Comparison of ENCODE assay signal across 1 cellular context in genomic region chr2:9555338-9556120, GRCh38.
A peak's percentile ranks its signal among the peaks of the same experiment; 100 is the strongest.
TF ChIP-seq lines count a peak whose summit lies in the region.

TSS of gene ADAM17 (minus strand) at chr2:9555830. CDS start at chr2:9555605, 225 bp downstream.

TF ChIP-seq in HepG2, 621 proteins besides CTCF, POLR2A, EP300 and RAD21 (continued from another document and continues in another):
- TF ChIP-seq ZNF687 (CRISPR knock-in tag; IDR thresholded peaks at IDR 0.05), result peak; percentile 100
- TF ChIP-seq JDP2 (CRISPR knock-in tag; IDR thresholded peaks at IDR 0.05; ENCODE audit: borderline replicate concordance), result no peak; the same call in 1 of the 2 replicates
- no peak for TF ChIP-seq ARID3A (IDR thresholded peaks at IDR 0.05; ENCODE audit: low read depth, low read length)
- TF ChIP-seq NCOA1 (CRISPR knock-in tag; IDR thresholded peaks at IDR 0.05), result no peak
- peak; percentile 16; the same call in 1 of the 2 replicates for TF ChIP-seq ZBTB1 (CRISPR knock-in tag; IDR thresholded peaks at IDR 0.05; ENCODE audit: borderline replicate concordance)
- peak; percentile 89 for TF ChIP-seq ZNF407 (CRISPR knock-in tag; IDR thresholded peaks at IDR 0.05; ENCODE audit: not compliant biosample characterization)
- TF ChIP-seq, protein P1, sequence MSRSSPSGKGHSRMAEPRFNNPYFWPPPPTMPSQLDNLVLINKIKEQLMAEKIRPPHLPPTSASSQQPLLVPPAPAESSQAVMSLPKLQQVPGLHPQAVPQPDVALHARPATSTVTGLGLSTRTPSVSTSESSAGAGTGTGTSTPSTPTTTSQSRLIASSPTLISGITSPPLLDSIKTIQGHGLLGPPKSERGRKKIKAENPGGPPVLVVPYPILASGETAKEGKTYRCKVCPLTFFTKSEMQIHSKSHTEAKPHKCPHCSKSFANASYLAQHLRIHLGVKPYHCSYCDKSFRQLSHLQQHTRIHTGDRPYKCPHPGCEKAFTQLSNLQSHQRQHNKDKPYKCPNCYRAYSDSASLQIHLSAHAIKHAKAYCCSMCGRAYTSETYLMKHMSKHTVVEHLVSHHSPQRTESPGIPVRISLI (CRISPR knock-in tag; IDR thresholded peaks at IDR 0.05; ENCODE audit: borderline replicate concordance), result peak; percentile 54; the same call in 1 of the 2 replicates
- peak; percentile 86; the same call in 1 of the 2 replicates for TF ChIP-seq ZC3H13 (CRISPR knock-in tag; IDR thresholded peaks at IDR 0.05)
- no peak for TF ChIP-seq CENPX (CRISPR knock-in tag; IDR thresholded peaks at IDR 0.05)
- peak; percentile 52 for TF ChIP-seq STAG1 (CRISPR knock-in tag; IDR thresholded peaks at IDR 0.05)
- 0 out of 2 replicates have a peak, but pooled peaks have one; percentile 47 for TF ChIP-seq ZNF335 (CRISPR knock-in tag; IDR thresholded peaks at IDR 0.05)
- TF ChIP-seq HMGA1 (CRISPR knock-in tag; conservative IDR thresholded peaks at IDR 0.05), result no peak
- peak; percentile 89 for TF ChIP-seq DR1 (CRISPR knock-in tag; IDR thresholded peaks at IDR 0.05)
- no peak for TF ChIP-seq ZKSCAN1 (IDR thresholded peaks at IDR 0.05; ENCODE audit: low read length)
- TF ChIP-seq CBX2 (IDR thresholded peaks at IDR 0.05; ENCODE audit: low read depth, low read length), result no peak
- TF ChIP-seq CBX2 (CRISPR knock-in tag; IDR thresholded peaks at IDR 0.05; ENCODE audit: low read depth), result no peak
- TF ChIP-seq ZNF331 (CRISPR knock-in tag; IDR thresholded peaks at IDR 0.05), result peak; percentile 76
- TF ChIP-seq ZNF703 (CRISPR knock-in tag; IDR thresholded peaks at IDR 0.05; ENCODE audit: borderline replicate concordance), result peak; percentile 78; the same call in 1 of the 2 replicates
- no peak for TF ChIP-seq TCF12 (IDR thresholded peaks at IDR 0.05)
- TF ChIP-seq TCF12 (CRISPR knock-in tag; IDR thresholded peaks at IDR 0.05), result no peak; the same call in 1 of the 2 replicates
- TF ChIP-seq AGO1 (IDR thresholded peaks at IDR 0.05; ENCODE audit: low read depth, low read length, poor library complexity, severe bottlenecking), result peak; percentile 75
- no peak for TF ChIP-seq MTA3 (CRISPR knock-in tag; IDR thresholded peaks at IDR 0.05)
- TF ChIP-seq RXRA (CRISPR knock-in tag; IDR thresholded peaks at IDR 0.05), result peak; percentile 99
- TF ChIP-seq NR2F6 (IDR thresholded peaks at IDR 0.05), result peak; percentile 24
- TF ChIP-seq NR2F6 (CRISPR knock-in tag; IDR thresholded peaks at IDR 0.05), result no peak; the same call in 1 of the 2 replicates
- peak; percentile 92 for TF ChIP-seq ZNF337 (CRISPR knock-in tag; IDR thresholded peaks at IDR 0.05; ENCODE audit: borderline replicate concordance, low read depth)
- peak; percentile 99 for TF ChIP-seq SNAI1 (CRISPR knock-in tag; IDR thresholded peaks at IDR 0.05; ENCODE audit: borderline replicate concordance)
- TF ChIP-seq RBFOX2 (IDR thresholded peaks at IDR 0.05; ENCODE audit: low read depth, low read length), result peak; percentile 99
- TF ChIP-seq SIX4 (CRISPR knock-in tag; IDR thresholded peaks at IDR 0.05), result no peak
- TF ChIP-seq NFIB (CRISPR knock-in tag; IDR thresholded peaks at IDR 0.05; ENCODE audit: borderline replicate concordance), result no peak
- TF ChIP-seq NONO (IDR thresholded peaks at IDR 0.05), result no peak
- TF ChIP-seq NONO (CRISPR knock-in tag; conservative IDR thresholded peaks at IDR 0.05), result peak; percentile 99
- TF ChIP-seq, protein P2, sequence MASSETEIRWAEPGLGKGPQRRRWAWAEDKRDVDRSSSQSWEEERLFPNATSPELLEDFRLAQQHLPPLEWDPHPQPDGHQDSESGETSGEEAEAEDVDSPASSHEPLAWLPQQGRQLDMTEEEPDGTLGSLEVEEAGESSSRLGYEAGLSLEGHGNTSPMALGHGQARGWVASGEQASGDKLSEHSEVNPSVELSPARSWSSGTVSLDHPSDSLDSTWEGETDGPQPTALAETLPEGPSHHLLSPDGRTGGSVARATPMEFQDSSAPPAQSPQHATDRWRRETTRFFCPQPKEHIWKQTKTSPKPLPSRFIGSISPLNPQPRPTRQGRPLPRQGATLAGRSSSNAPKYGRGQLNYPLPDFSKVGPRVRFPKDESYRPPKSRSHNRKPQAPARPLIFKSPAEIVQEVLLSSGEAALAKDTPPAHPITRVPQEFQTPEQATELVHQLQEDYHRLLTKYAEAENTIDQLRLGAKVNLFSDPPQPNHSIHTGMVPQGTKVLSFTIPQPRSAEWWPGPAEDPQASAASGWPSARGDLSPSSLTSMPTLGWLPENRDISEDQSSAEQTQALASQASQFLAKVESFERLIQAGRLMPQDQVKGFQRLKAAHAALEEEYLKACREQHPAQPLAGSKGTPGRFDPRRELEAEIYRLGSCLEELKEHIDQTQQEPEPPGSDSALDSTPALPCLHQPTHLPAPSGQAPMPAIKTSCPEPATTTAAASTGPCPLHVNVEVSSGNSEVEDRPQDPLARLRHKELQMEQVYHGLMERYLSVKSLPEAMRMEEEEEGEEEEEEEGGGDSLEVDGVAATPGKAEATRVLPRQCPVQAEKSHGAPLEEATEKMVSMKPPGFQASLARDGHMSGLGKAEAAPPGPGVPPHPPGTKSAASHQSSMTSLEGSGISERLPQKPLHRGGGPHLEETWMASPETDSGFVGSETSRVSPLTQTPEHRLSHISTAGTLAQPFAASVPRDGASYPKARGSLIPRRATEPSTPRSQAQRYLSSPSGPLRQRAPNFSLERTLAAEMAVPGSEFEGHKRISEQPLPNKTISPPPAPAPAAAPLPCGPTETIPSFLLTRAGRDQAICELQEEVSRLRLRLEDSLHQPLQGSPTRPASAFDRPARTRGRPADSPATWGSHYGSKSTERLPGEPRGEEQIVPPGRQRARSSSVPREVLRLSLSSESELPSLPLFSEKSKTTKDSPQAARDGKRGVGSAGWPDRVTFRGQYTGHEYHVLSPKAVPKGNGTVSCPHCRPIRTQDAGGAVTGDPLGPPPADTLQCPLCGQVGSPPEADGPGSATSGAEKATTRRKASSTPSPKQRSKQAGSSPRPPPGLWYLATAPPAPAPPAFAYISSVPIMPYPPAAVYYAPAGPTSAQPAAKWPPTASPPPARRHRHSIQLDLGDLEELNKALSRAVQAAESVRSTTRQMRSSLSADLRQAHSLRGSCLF (CRISPR knock-in tag; IDR thresholded peaks at IDR 0.05; ENCODE audit: borderline replicate concordance), result no peak
- TF ChIP-seq, protein P3, sequence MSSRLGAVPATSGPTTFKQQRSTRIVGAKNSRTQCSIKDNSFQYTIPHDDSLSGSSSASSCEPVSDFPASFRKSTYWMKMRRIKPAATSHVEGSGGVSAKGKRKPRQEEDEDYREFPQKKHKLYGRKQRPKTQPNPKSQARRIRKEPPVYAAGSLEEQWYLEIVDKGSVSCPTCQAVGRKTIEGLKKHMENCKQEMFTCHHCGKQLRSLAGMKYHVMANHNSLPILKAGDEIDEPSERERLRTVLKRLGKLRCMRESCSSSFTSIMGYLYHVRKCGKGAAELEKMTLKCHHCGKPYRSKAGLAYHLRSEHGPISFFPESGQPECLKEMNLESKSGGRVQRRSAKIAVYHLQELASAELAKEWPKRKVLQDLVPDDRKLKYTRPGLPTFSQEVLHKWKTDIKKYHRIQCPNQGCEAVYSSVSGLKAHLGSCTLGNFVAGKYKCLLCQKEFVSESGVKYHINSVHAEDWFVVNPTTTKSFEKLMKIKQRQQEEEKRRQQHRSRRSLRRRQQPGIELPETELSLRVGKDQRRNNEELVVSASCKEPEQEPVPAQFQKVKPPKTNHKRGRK (CRISPR knock-in tag; IDR thresholded peaks at IDR 0.05), result no peak
